ENCODE assay signal across 8 cellular contexts in the genomic region with DNA sequence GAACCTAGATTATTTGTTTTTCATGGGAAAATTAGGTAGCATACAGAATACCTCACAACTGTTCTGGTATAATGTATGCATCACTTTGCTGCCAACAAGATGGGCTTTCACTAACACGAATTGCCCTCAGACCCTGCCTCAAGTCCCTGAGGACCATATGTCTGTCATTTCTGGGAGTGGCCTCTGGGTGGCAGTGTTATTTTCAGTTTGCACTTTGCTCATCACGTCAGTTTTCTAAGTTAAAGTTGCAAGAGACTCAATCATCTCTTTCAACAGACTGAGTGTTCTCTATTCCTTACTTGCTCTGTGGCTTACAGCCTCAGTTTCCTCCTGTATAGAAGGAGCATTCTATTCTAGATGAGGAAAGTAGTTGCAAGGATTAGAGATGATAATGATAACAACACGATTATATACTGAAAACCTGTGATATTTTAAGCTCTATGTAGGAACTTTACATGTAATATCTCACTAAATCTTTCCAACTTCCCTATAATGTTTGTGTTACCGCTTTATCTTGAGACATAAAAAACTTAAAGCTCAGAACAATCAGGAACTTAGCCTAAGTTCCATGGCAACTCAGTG. TPM values are rescaled to one million over a fixed set of nuclear protein-coding genes. Genes with fewer than 3 reads are reported as not detected.
DNase-seq lines count a peak whose midpoint lies in the region; ATAC-seq, FAIRE-seq and TF ChIP-seq lines count a peak whose summit lies in the region.

No MANE protein-coding gene starts in this region.

- peak; percentile 63 for DNase-seq in GM13977 (ENCODE audit: low spot score)
- DNase-seq in NCI-H460 (ENCODE audit: extremely low read depth, low read depth): peak; percentile 58
- peak; percentile 49 for DNase-seq in activated CD4-positive, alpha-beta T cell treated with anti-CD3 and anti-CD28 coated beads, Interleukin-2, amount 50 U/mL, for 1 hour
- peak in 8 of 10 donors; percentile 35 to 64 (median 51) for DNase-seq in dorsolateral prefrontal cortex
- peak; percentile 83 for DNase-seq in medulla oblongata (ENCODE audit: extremely low spot score)
- DNase-seq in stimulated activated CD8-positive, alpha-beta memory T cell treated with anti-CD3 and anti-CD28 coated beads, Interleukin-4, amount 100 ng/mL, for 24 hours (ENCODE audit: low read depth): peak; percentile 20

- in situ Hi-C loops in GM13977 (cut with MboI; ENCODE audit: low pct_unique_long_range_greater_than_20kb, low sequenced_read_pairs, unreplicated experiment): loop anchor here (25.0 kb wide), 1 partner anchor 233 kb away; no protein-coding TSS in a partner anchor

- intact Hi-C loops in dorsolateral prefrontal cortex (cut with DNase I): loop anchor here (2.0 to 5.0 kb wide), 2 partner anchors 228 kb away; no protein-coding TSS in a partner anchor

- no peak overlapping the region for H3K27ac ChIP-seq in dorsolateral prefrontal cortex

- H3K4me3 ChIP-seq in dorsolateral prefrontal cortex: no peak overlapping the region

- H3K27me3 ChIP-seq in dorsolateral prefrontal cortex: no peaks in the 10 kb centered on the region

- FAIRE-seq in A204.1 (lab: Jason Lieb, UNC): peak; percentile 47

- peak; percentile 72 for ATAC-seq in HG03039 (IDR thresholded peaks at IDR 0.05; ENCODE audit: unreplicated experiment)

- TF ChIP-seq CTCF in GM13977 (IDR thresholded peaks at IDR 0.05; ENCODE audit: extremely low read depth, insufficient read depth, missing control alignments): peak; percentile 80
- peak; percentile 59 to 89 (median 79) for TF ChIP-seq CTCF in dorsolateral prefrontal cortex (IDR thresholded peaks at IDR 0.05 in 54 of 56, conservative IDR thresholded peaks at IDR 0.05 in 2 of 56; ENCODE audit: low read depth in 1 of 56, partially characterized antibody in 56 of 56)

RNA-seq across cellular contexts. Expression of gene TSSK1B, which starts 55.7 kb away (rescaled TPM):
- not detected in 2 replicates for total RNA-seq in NCI-H460 (2014; rRNA removed; shearing (Covaris generic))
- polyA plus RNA-seq in NCI-H460 (2014; cell fraction: nucleus; rRNA removed): not detected in 2 replicates
- total RNA-seq in dorsolateral prefrontal cortex: under 1 TPM in 20 of 120 experiments, not detected in 100; 0.16 to 0.37 (median 0.24) TPM

Comparison
In these comparisons a context has a peak if more than half of its experiments do, and no peak if none do; other contexts are left out.
1. DNase-seq: peak in every context shown above with its lines; median percentile 83 in medulla oblongata; 63 in GM13977; 58 in NCI-H460; 51 in dorsolateral prefrontal cortex; 49 in activated CD4-positive, alpha-beta T cell treated with anti-CD3 and anti-CD28 coated beads, Interleukin-2, amount 50 U/mL, for 1 hour; 20 in stimulated activated CD8-positive, alpha-beta memory T cell treated with anti-CD3 and anti-CD28 coated beads, Interleukin-4, amount 100 ng/mL, for 24 hours.